In the genomic region with DNA sequence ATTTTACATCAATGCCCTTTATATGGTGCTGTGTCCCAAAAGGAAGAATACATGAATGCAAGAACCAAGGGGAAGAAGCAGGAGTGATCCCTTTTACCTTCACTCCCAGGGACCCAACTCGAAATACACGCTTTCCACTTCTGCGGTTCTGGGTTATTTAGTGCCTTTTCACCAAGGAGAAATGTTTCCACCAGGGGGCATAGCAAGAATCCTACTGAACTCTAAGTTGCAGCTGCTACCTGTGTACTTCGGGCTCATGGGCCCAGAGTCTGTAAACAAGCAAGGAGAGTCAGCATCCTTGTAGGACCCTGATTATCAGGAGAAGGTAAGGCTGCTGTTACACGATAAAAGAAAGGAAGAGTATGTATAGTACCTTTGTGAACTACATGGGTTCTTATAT, we compare ENCODE assay signal across 8 cellular contexts. TPM values are rescaled to one million over a fixed set of nuclear protein-coding genes. Genes with fewer than 3 reads are reported as not detected.
DNase-seq lines count a peak whose midpoint lies in the region; ATAC-seq lines count a peak whose summit lies in the region.

No MANE protein-coding gene starts in this region.

- H3K36me3 Mint-ChIP-seq in natural killer cell treated with Interleukin-12 subunit alpha and Interleukin-12 subunit beta and Interleukin-15 and Interleukin-18, amount 100 ng/mL, for 72 hours = no peaks in the 10 kb centered on the region

- H3K27me3 Mint-ChIP-seq in natural killer cell treated with Interleukin-12 subunit alpha and Interleukin-12 subunit beta and Interleukin-15 and Interleukin-18, amount 100 ng/mL, for 72 hours = peaks cover 15 to 29% of the 10 kb centered on the region in 2 donors

- no peak overlapping the region for H3K27ac ChIP-seq in right cardiac atrium (ENCODE audit: low read length)

- H3K27me3 ChIP-seq in right cardiac atrium (ENCODE audit: control insufficient read depth, insufficient read depth) = no peaks in the 10 kb centered on the region

- H3K9me3 Mint-ChIP-seq in natural killer cell treated with Interleukin-12 subunit alpha and Interleukin-12 subunit beta and Interleukin-15 and Interleukin-18, amount 100 ng/mL, for 72 hours = no peaks in the 10 kb centered on the region

- no peak overlapping the region for H3K27ac Mint-ChIP-seq in natural killer cell treated with Interleukin-12 subunit alpha and Interleukin-12 subunit beta and Interleukin-15 and Interleukin-18, amount 100 ng/mL, for 72 hours

- DNase-seq in A172 (ENCODE audit: low spot score) (peak; percentile 42), RKO (ENCODE audit: low spot score) (peak; percentile 23), right cardiac atrium (no peak), retina (no peak)
- DNase-seq in natural killer cell treated with Interleukin-12 subunit alpha and Interleukin-12 subunit beta and Interleukin-15 and Interleukin-18, amount 100 ng/mL, for 72 hours (ENCODE audit: low spot score) = no peak
- DNase-seq in stimulated activated CD4-positive, alpha-beta T cell treated with anti-CD3 and anti-CD28 coated beads, Interleukin-2, amount 100 ng/mL, for 48 hours = no peak
- DNase-seq in activated CD8-positive, alpha-beta memory T cell treated with anti-CD3 and anti-CD28 coated beads, Interleukin-2, amount 50 U/mL, for 48 hours = no peak

- peak; percentile 46 for ATAC-seq in GM21576 (IDR thresholded peaks at IDR 0.05; ENCODE audit: unreplicated experiment)
- peak; percentile 37 to 49 for ATAC-seq in right cardiac atrium
- ATAC-seq in natural killer cell treated with Interleukin-12 subunit alpha and Interleukin-12 subunit beta and Interleukin-15 and Interleukin-18, amount 100 ng/mL, for 72 hours = no peak

- intact Hi-C loops in right cardiac atrium (cut with DNase I) = no loop called here

- 71% methylated on average over 5 of the region's 5 CpGs for WGBS in right cardiac atrium

- H3K4me3 Mint-ChIP-seq in natural killer cell treated with Interleukin-12 subunit alpha and Interleukin-12 subunit beta and Interleukin-15 and Interleukin-18, amount 100 ng/mL, for 72 hours = no peak overlapping the region

- no peaks in the 10 kb centered on the region for H3K9me3 ChIP-seq in right cardiac atrium (ENCODE audit: control insufficient read depth, low read length)

- peaks cover 7% of the 10 kb centered on the region for H3K4me1 ChIP-seq in right cardiac atrium (ENCODE audit: control insufficient read depth, insufficient read depth, low read length)

- H3K4me3 ChIP-seq in right cardiac atrium (ENCODE audit: low read length) = no peak overlapping the region

- H3K4me1 Mint-ChIP-seq in natural killer cell treated with Interleukin-12 subunit alpha and Interleukin-12 subunit beta and Interleukin-15 and Interleukin-18, amount 100 ng/mL, for 72 hours (ENCODE audit: low read depth in 2 of 2) = no peaks in the 10 kb centered on the region

RNA-seq across cellular contexts. Expression of a gene that starts 45.7 kb away (rescaled TPM):
- 308 and 485 TPM in 2 replicates for total RNA-seq in A172 (2014; rRNA removed; shearing (Covaris generic))
- total RNA-seq in right cardiac atrium = 10 to 100 TPM; 40.9 to 95.1 (median 54.3) TPM
- polyA plus RNA-seq in right cardiac atrium = 23.2 TPM
- total RNA-seq in natural killer cell treated with Interleukin-12 subunit alpha and Interleukin-12 subunit beta and Interleukin-15 and Interleukin-18, amount 100 ng/mL, for 72 hours = under 1 TPM in 1 of 2 donors, not detected in 1; 0.07 TPM

Comparison
In these comparisons a context has a peak if more than half of its experiments do, and no peak if none do; other contexts are left out.
1. DNase-seq: peak in A172 (single experiment) and RKO (single experiment); none in right cardiac atrium (0 of 3), natural killer cell treated with Interleukin-12 subunit alpha and Interleukin-12 subunit beta and Interleukin-15 and Interleukin-18, amount 100 ng/mL, for 72 hours (single experiment), stimulated activated CD4-positive, alpha-beta T cell treated with anti-CD3 and anti-CD28 coated beads, Interleukin-2, amount 100 ng/mL, for 48 hours (0 of 2), retina (single experiment) and activated CD8-positive, alpha-beta memory T cell treated with anti-CD3 and anti-CD28 coated beads, Interleukin-2, amount 50 U/mL, for 48 hours (single experiment).
2. ATAC-seq: peak in GM21576 (single experiment) and right cardiac atrium (2 of 2); none in natural killer cell treated with Interleukin-12 subunit alpha and Interleukin-12 subunit beta and Interleukin-15 and Interleukin-18, amount 100 ng/mL, for 72 hours (0 of 2).
3. RNA of a gene that starts 45.7 kb away (total RNA-seq): 308 to 485 TPM in A172 and 40.9 to 95.1 TPM in right cardiac atrium; 0.07 TPM in natural killer cell treated with Interleukin-12 subunit alpha and Interleukin-12 subunit beta and Interleukin-15 and Interleukin-18, amount 100 ng/mL, for 72 hours; every median in the first group is over 10 times any median in the second.